In genomic region chr17:42460371-42460770, GRCh38 we compare ENCODE assay signal across 9 cellular contexts. TPM values are rescaled to one million over a fixed set of nuclear protein-coding genes. Genes with fewer than 3 reads are reported as not detected.
DNase-seq lines count a peak whose midpoint lies in the region; ATAC-seq and TF ChIP-seq lines count a peak whose summit lies in the region.
"Had no signal": no experiment of that assay in that cellular context is flagged by ENCODE, and none has a peak within 500 bp of the region (broad histone marks: within the 10 kb centered on the region; RNA-seq: fewer than 3 reads in every experiment).

No MANE protein-coding gene starts in this region.

- no peak for TF ChIP-seq RAD21 in neural cell (conservative IDR thresholded peaks at IDR 0.05)

- no peak for ATAC-seq in HG02973 (IDR thresholded peaks at IDR 0.05; ENCODE audit: unreplicated experiment)

- H3K9me3 ChIP-seq in neural cell (ENCODE audit: low read length) = no peaks in the 10 kb centered on the region

- H3K36me3 ChIP-seq in KMS-11 (ENCODE audit: insufficient read depth) = peaks cover 3% of the 10 kb centered on the region; the same call in 1 of the 2 replicates
- no peaks in the 10 kb centered on the region for H3K36me3 ChIP-seq in neural cell (ENCODE audit: insufficient read depth, low read length)
- peaks cover 3% of the 10 kb centered on the region for H3K36me3 ChIP-seq in H7 (replicated peaks; ENCODE audit: control insufficient read depth, insufficient read depth, low read length)

- peaks cover 72% of the 10 kb centered on the region for H3K4me1 ChIP-seq in KMS-11 (ENCODE audit: low read depth, poor library complexity, severe bottlenecking)

- H3K4me2 ChIP-seq in KMS-11 (peak overlapping the region; percentile 94), neural cell (ENCODE audit: low read length) (peak overlapping the region; percentile 93)

- no peaks in the 10 kb centered on the region for H3F3A ChIP-seq in neural cell (ENCODE audit: insufficient read depth, low read length, poor library complexity, severe bottlenecking)

- H3K9me2 ChIP-seq in neural cell (ENCODE audit: insufficient read depth, low read length) = no peaks in the 10 kb centered on the region

- H4K20me1 ChIP-seq in KMS-11 (ENCODE audit: insufficient read depth) (no peaks in the 10 kb centered on the region), neural cell (ENCODE audit: insufficient read depth) (no peaks in the 10 kb centered on the region)

- no peak for TF ChIP-seq EP300 in neural cell (conservative IDR thresholded peaks at IDR 0.05; ENCODE audit: poor library complexity, severe bottlenecking)

- TF ChIP-seq CTCF in KMS-11 (conservative IDR thresholded peaks at IDR 0.05; ENCODE audit: low read depth, low read length) (no peak), neural cell (IDR thresholded peaks at IDR 0.05; ENCODE audit: poor library complexity, severe bottlenecking) (no peak)

- DNase-seq in Ammon's horn (ENCODE audit: low spot score) (peak; percentile 16), H7 (no peak), T1000 (lab: John Stamatoyannopoulos, UW) (no peak)
- no peak for DNase-seq in activated CD4-positive, CD25-positive, alpha-beta regulatory T cell (lab: John Stamatoyannopoulos, UW)

- H2AFZ ChIP-seq in KMS-11 (ENCODE audit: low read depth) (no peak overlapping the region), neural cell (ENCODE audit: low read depth, low read length) (peak overlapping the region; percentile 28)

- H3K27ac ChIP-seq in KMS-11 (peak overlapping the region; percentile 93), cingulate gyrus (ENCODE audit: low read depth, low read length) (peak overlapping the region; percentile 95), neural cell (ENCODE audit: low read length) (peak overlapping the region; percentile 98)
- H3K27ac ChIP-seq: HL-60 had no signal

- H3K27me3 ChIP-seq in KMS-11 (ENCODE audit: insufficient read depth, low read depth) (no peaks in the 10 kb centered on the region), neural cell (ENCODE audit: insufficient read depth, low read depth, low read length) (no peaks in the 10 kb centered on the region), H7 (ENCODE audit: control insufficient read depth, insufficient read depth, low read length) (no peaks in the 10 kb centered on the region)

- H3K4me3 ChIP-seq in KMS-11 (IDR thresholded peaks at IDR 0.05; ENCODE audit: insufficient read depth, low read depth, low read length) (no peak overlapping the region), neural cell (ENCODE audit: low read length) (peak overlapping the region; percentile 89), H7 (ENCODE audit: insufficient read depth, low read depth, low read length) (no peak overlapping the region)

- peak overlapping the region; percentile 82 for H3K9ac ChIP-seq in KMS-11
- peak overlapping the region; percentile 97 for H3K9ac ChIP-seq in neural cell (ENCODE audit: low read length)

- peaks cover 43% of the 10 kb centered on the region for H3K79me2 ChIP-seq in KMS-11 (ENCODE audit: insufficient read depth, low read depth)
- peaks cover 41% of the 10 kb centered on the region for H3K79me2 ChIP-seq in neural cell (replicated peaks; ENCODE audit: insufficient read depth, low read length)

TF ChIP-seq in neural cell, 6 proteins besides CTCF, POLR2A, EP300 and RAD21:
- no peak for TF ChIP-seq SMC3 (conservative IDR thresholded peaks at IDR 0.05; ENCODE audit: poor library complexity)
- no peak for TF ChIP-seq MXI1 (conservative IDR thresholded peaks at IDR 0.05; ENCODE audit: poor library complexity, severe bottlenecking)
- TF ChIP-seq POLR2AphosphoS5 (IDR thresholded peaks at IDR 0.05) = no peak
- no peak for TF ChIP-seq TAF1 (IDR thresholded peaks at IDR 0.05; ENCODE audit: low read depth)
- TF ChIP-seq, protein P1, sequence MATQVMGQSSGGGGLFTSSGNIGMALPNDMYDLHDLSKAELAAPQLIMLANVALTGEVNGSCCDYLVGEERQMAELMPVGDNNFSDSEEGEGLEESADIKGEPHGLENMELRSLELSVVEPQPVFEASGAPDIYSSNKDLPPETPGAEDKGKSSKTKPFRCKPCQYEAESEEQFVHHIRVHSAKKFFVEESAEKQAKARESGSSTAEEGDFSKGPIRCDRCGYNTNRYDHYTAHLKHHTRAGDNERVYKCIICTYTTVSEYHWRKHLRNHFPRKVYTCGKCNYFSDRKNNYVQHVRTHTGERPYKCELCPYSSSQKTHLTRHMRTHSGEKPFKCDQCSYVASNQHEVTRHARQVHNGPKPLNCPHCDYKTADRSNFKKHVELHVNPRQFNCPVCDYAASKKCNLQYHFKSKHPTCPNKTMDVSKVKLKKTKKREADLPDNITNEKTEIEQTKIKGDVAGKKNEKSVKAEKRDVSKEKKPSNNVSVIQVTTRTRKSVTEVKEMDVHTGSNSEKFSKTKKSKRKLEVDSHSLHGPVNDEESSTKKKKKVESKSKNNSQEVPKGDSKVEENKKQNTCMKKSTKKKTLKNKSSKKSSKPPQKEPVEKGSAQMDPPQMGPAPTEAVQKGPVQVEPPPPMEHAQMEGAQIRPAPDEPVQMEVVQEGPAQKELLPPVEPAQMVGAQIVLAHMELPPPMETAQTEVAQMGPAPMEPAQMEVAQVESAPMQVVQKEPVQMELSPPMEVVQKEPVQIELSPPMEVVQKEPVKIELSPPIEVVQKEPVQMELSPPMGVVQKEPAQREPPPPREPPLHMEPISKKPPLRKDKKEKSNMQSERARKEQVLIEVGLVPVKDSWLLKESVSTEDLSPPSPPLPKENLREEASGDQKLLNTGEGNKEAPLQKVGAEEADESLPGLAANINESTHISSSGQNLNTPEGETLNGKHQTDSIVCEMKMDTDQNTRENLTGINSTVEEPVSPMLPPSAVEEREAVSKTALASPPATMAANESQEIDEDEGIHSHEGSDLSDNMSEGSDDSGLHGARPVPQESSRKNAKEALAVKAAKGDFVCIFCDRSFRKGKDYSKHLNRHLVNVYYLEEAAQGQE (IDR thresholded peaks at IDR 0.05; ENCODE audit: borderline replicate concordance) = no peak
- no peak for TF ChIP-seq EZH2 (IDR thresholded peaks at IDR 0.05; ENCODE audit: borderline replicate concordance, insufficient read depth, low read length, poor library complexity, severe bottlenecking)

RNA-seq across cellular contexts. Expression of gene ATP6V0A1, which starts 1.7 kb away (rescaled TPM):
- polyA plus RNA-seq in neural cell = 92.1 and 94.0 TPM in 2 replicates
- polyA minus RNA-seq in neural cell = 181 and 208 TPM in 2 replicates
- total RNA-seq in H7 (2014; rRNA removed; shearing (Covaris generic)) = 21.0 and 21.7 TPM in 2 replicates

RNA-seq across cellular contexts. Expression of gene CAVIN1, which starts 37.3 kb away (rescaled TPM):
- polyA plus RNA-seq in neural cell = 0.07 and 0.18 TPM in 2 replicates
- polyA minus RNA-seq in neural cell = 0.46 and 0.49 TPM in 2 replicates
- total RNA-seq in H7 (2014; rRNA removed; shearing (Covaris generic)) = 18.6 and 26.9 TPM in 2 replicates
